Comparison of ENCODE assay signal across 24 cellular contexts in the genomic region with DNA sequence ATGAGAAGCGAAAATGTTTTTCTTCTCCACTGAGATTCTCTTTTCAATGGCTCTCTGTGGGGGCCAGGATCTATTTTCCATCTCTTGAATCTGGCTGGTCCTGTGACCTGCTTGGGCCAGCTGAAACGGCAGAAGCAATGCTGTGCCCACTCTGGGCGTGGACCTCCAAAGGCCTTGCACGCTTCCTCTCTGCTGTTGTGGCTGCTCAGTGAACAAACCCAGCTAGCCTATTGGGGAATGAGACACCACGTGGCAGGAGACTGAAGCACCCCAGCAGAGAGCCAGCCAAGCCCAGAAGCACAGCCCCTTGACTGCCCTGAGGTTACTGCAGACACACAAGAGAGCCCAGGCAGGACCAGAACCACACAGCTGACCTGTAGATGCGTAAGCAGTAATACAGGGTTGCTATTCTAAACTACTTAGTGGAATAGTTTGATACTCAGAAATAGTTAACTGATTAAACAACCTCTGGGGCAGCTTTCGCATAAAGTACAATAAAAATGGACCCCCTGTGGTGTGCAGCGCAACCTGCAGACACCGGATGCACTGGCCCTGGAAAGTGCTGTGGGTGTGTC.
DNase-seq lines count a peak whose midpoint lies in the region; ATAC-seq lines count a peak whose summit lies in the region.
"Had no signal": no experiment of that assay in that cellular context is flagged by ENCODE, and none has a peak within 500 bp of the region (broad histone marks: within the 10 kb centered on the region; RNA-seq: fewer than 3 reads in every experiment).

No MANE protein-coding gene starts in this region.

- H3K27me3 ChIP-seq in mesendoderm (ENCODE audit: insufficient read depth, low read length, poor library complexity): no peaks in the 10 kb centered on the region
- no peaks in the 10 kb centered on the region for H3K27me3 ChIP-seq in naive thymus-derived CD4-positive, alpha-beta T cell (ENCODE audit: control insufficient read depth in 2 of 2, insufficient read depth in 2 of 2, low read length in 2 of 2)
- no peaks in the 10 kb centered on the region for H3K27me3 ChIP-seq in trophoblast cell (ENCODE audit: insufficient read depth, low read length)
- H3K27me3 ChIP-seq: cardiac muscle cell, transverse colon had no signal

- H3K9me3 Mint-ChIP-seq in naive thymus-derived CD4-positive, alpha-beta T cell: peaks cover 0 to 12% (median 4%) of the 10 kb centered on the region in 11 donors
- H3K9me3 Mint-ChIP-seq in activated T-cell treated with anti-CD3 and anti-CD28 coated beads, Interleukin-2, amount 50 U/mL, for 72 hours: no peaks in the 10 kb centered on the region

- H2BK120ac ChIP-seq in mesendoderm (ENCODE audit: low read depth, low read length) (no peak overlapping the region), trophoblast cell (ENCODE audit: insufficient read depth, low read length, poor library complexity) (no peak overlapping the region)

- H3K27me3 Mint-ChIP-seq in naive thymus-derived CD4-positive, alpha-beta T cell: peaks cover 5 to 43% (median 15%) of the 10 kb centered on the region in 5 donors
- H3K27me3 Mint-ChIP-seq in activated T-cell treated with anti-CD3 and anti-CD28 coated beads, Interleukin-2, amount 50 U/mL, for 72 hours (ENCODE audit: low read depth): peaks cover 11% of the 10 kb centered on the region

- H4K8ac ChIP-seq in mesendoderm (ENCODE audit: low read depth, low read length) (no peak overlapping the region), trophoblast cell (ENCODE audit: low read depth, low read length) (no peak overlapping the region)

- H3K4me1 ChIP-seq in mesendoderm (ENCODE audit: control insufficient read depth, low read depth, low read length): no peaks in the 10 kb centered on the region
- no peaks in the 10 kb centered on the region for H3K4me1 ChIP-seq in naive thymus-derived CD4-positive, alpha-beta T cell (ENCODE audit: control insufficient read depth in 2 of 2, insufficient read depth in 2 of 2, low read length in 2 of 2)
- no peaks in the 10 kb centered on the region for H3K4me1 ChIP-seq in trophoblast cell (ENCODE audit: control insufficient read depth in 1 of 2, insufficient read depth in 2 of 2, low read length in 2 of 2)
- H3K4me1 ChIP-seq: psoas muscle had no signal

- no peak overlapping the region for H4K5ac ChIP-seq in mesendoderm (ENCODE audit: low read length)

- ATAC-seq in naive thymus-derived CD4-positive, alpha-beta T cell: no peak
- no peak for ATAC-seq in activated T-cell treated with anti-CD3 and anti-CD28 coated beads, Interleukin-2, amount 50 U/mL, for 72 hours (replicated peaks in 1 of 2)
- ATAC-seq: naive thymus-derived CD8-positive, alpha-beta T cell; psoas muscle; stimulated activated naive CD8-positive, alpha-beta T cell treated with anti-CD3 and anti-CD28 coated beads, Interleukin-15, amount 100 ng/mL, for 72 hours had no signal

- H3K4me2 ChIP-seq in mesendoderm (ENCODE audit: low read length) (no peak overlapping the region), trophoblast cell (ENCODE audit: low read length) (no peak overlapping the region)

- H3K9ac ChIP-seq in mesendoderm (ENCODE audit: low read length): no peak overlapping the region
- H3K9ac ChIP-seq in trophoblast cell (ENCODE audit: low read length): no peak overlapping the region

- H3K36me3 Mint-ChIP-seq in naive thymus-derived CD4-positive, alpha-beta T cell: peaks cover 0 to 1% (median 0%) of the 10 kb centered on the region in 5 donors
- no peaks in the 10 kb centered on the region for H3K36me3 Mint-ChIP-seq in activated T-cell treated with anti-CD3 and anti-CD28 coated beads, Interleukin-2, amount 50 U/mL, for 72 hours (ENCODE audit: insufficient read depth in 2 of 2)
- H3K36me3 Mint-ChIP-seq: activated CD4-positive, alpha-beta memory T cell treated with anti-CD3 and anti-CD28 coated beads for 36 hours had no signal

- no peak overlapping the region for H2BK15ac ChIP-seq in mesendoderm (replicated peaks; ENCODE audit: low read depth)

- H3K27ac Mint-ChIP-seq in naive thymus-derived CD4-positive, alpha-beta T cell: no peak overlapping the region
- H3K27ac Mint-ChIP-seq in activated T-cell treated with anti-CD3 and anti-CD28 coated beads, Interleukin-2, amount 50 U/mL, for 72 hours: no peak overlapping the region
- H3K27ac Mint-ChIP-seq: activated B cell treated with CpG ODN at 0.5 μM for 24 hours; activated CD4-positive, alpha-beta memory T cell treated with anti-CD3 and anti-CD28 coated beads for 36 hours; naive thymus-derived CD8-positive, alpha-beta T cell; stimulated activated naive CD8-positive, alpha-beta T cell treated with anti-CD3 and anti-CD28 coated beads, Interleukin-15, amount 100 ng/mL, for 72 hours had no signal

- WGBS in mesendoderm (ENCODE audit: extremely low coverage, insufficient coverage, low lambda C conversion rate): no CpG with 5 or more reads among the region's 9 CpGs
- WGBS in trophoblast cell (ENCODE audit: extremely low coverage, insufficient coverage, insufficient read length): no CpG with 5 or more reads among the region's 9 CpGs

- H3K4me1 Mint-ChIP-seq in naive thymus-derived CD4-positive, alpha-beta T cell: no peaks in the 10 kb centered on the region
- H3K4me1 Mint-ChIP-seq in activated T-cell treated with anti-CD3 and anti-CD28 coated beads, Interleukin-2, amount 50 U/mL, for 72 hours (ENCODE audit: low read depth): no peaks in the 10 kb centered on the region
- H3K4me1 Mint-ChIP-seq: activated B cell treated with CpG ODN at 0.5 μM for 24 hours; naive thymus-derived CD8-positive, alpha-beta T cell; stimulated activated naive CD8-positive, alpha-beta T cell treated with anti-CD3 and anti-CD28 coated beads, Interleukin-15, amount 100 ng/mL, for 72 hours had no signal

- no peak overlapping the region for H4K91ac ChIP-seq in trophoblast cell (ENCODE audit: low read depth, low read length)

- H3K4me3 ChIP-seq in mesendoderm (ENCODE audit: low read length) (no peak overlapping the region), trophoblast cell (ENCODE audit: low read depth, low read length) (no peak overlapping the region)
- no peak overlapping the region for H3K4me3 ChIP-seq in naive thymus-derived CD4-positive, alpha-beta T cell (ENCODE audit: low read length)
- H3K4me3 ChIP-seq: cardiac muscle cell, psoas muscle, SK-N-MC, transverse colon had no signal

- H2AK5ac ChIP-seq in mesendoderm (ENCODE audit: low read length): no peak overlapping the region
- H2AK5ac ChIP-seq in trophoblast cell (ENCODE audit: low read length): no peak overlapping the region

- POLR2A ChIA-PET in naive thymus-derived CD4-positive, alpha-beta T cell (lab: Charles Lee): no interaction called here

- H3K36me3 ChIP-seq in mesendoderm (ENCODE audit: control insufficient read depth, insufficient read depth, low read length): no peaks in the 10 kb centered on the region
- H3K36me3 ChIP-seq in naive thymus-derived CD4-positive, alpha-beta T cell (ENCODE audit: control insufficient read depth in 2 of 3, insufficient read depth in 3 of 3, low read length in 3 of 3): no peaks in the 10 kb centered on the region
- no peaks in the 10 kb centered on the region for H3K36me3 ChIP-seq in trophoblast cell (ENCODE audit: control insufficient read depth in 1 of 2, insufficient read depth in 2 of 2, low read length in 2 of 2)
- H3K36me3 ChIP-seq: cardiac muscle cell, transverse colon had no signal

- DNase-seq in DMS153 treated with DMSO at 0.1 percent for 48 hours (lab: John Stamatoyannopoulos, UW; ENCODE audit: unreplicated experiment) (peak; percentile 14), DMS153 (lab: John Stamatoyannopoulos, UW) (no peak), cerebellum (ENCODE audit: low spot score) (peak; percentile 5), mesendoderm (peak; percentile 20), GM19238 (ENCODE audit: insufficient read length, low spot score) (no peak), trophoblast cell (no peak)
- no peak for DNase-seq in naive thymus-derived CD4-positive, alpha-beta T cell
- DNase-seq in activated T-cell treated with anti-CD3 and anti-CD28 coated beads, Interleukin-2, amount 50 U/mL, for 72 hours: no peak
- DNase-seq: activated B cell treated with CpG ODN at 0.5 μM for 24 hours; activated CD4-positive, alpha-beta memory T cell treated with anti-CD3 and anti-CD28 coated beads for 36 hours; activated T-cell treated with anti-CD3 and anti-CD28 coated beads for 4 hours; dermis blood vessel endothelial cell; foreskin fibroblast; naive thymus-derived CD8-positive, alpha-beta T cell; NCI-H1436 treated with DMSO at 0.1 percent for 48 hours; NCI-H226; psoas muscle; small intestine; stimulated activated CD4-positive, alpha-beta T cell treated with anti-CD3 and anti-CD28 coated beads, Interleukin-4, amount 100 ng/mL, for 24 hours; stimulated activated naive CD8-positive, alpha-beta T cell treated with anti-CD3 and anti-CD28 coated beads, Interleukin-15, amount 100 ng/mL, for 72 hours; transverse colon had no signal

- no peaks in the 10 kb centered on the region for H3K79me1 ChIP-seq in mesendoderm (ENCODE audit: low read length)
- no peaks in the 10 kb centered on the region for H3K79me1 ChIP-seq in trophoblast cell (ENCODE audit: low read length)

- H3K4me3 Mint-ChIP-seq in naive thymus-derived CD4-positive, alpha-beta T cell: no peak overlapping the region
- no peak overlapping the region for H3K4me3 Mint-ChIP-seq in activated T-cell treated with anti-CD3 and anti-CD28 coated beads, Interleukin-2, amount 50 U/mL, for 72 hours
- H3K4me3 Mint-ChIP-seq: activated B cell treated with CpG ODN at 0.5 μM for 24 hours; activated CD4-positive, alpha-beta memory T cell treated with anti-CD3 and anti-CD28 coated beads for 36 hours; naive thymus-derived CD8-positive, alpha-beta T cell; stimulated activated naive CD8-positive, alpha-beta T cell treated with anti-CD3 and anti-CD28 coated beads, Interleukin-15, amount 100 ng/mL, for 72 hours had no signal

- intact Hi-C loops in naive thymus-derived CD4-positive, alpha-beta T cell (cut with micrococcal nuclease): no loop called here

- CTCF ChIA-PET in naive thymus-derived CD4-positive, alpha-beta T cell (lab: Charles Lee): no interaction called here

- H2BK5ac ChIP-seq in mesendoderm (ENCODE audit: low read length) (no peak overlapping the region), trophoblast cell (ENCODE audit: low read depth, low read length, poor library complexity) (no peak overlapping the region)

- H3K4ac ChIP-seq in mesendoderm (ENCODE audit: low read depth, low read length) (no peak overlapping the region), trophoblast cell (ENCODE audit: low read depth, low read length) (no peak overlapping the region)

- no peak overlapping the region for H3K14ac ChIP-seq in trophoblast cell (ENCODE audit: low read length)

- no peak overlapping the region for H4K12ac ChIP-seq in trophoblast cell (ENCODE audit: low read depth, low read length)

- H2AFZ ChIP-seq in trophoblast cell (ENCODE audit: insufficient read depth, low read length, poor library complexity): no peak overlapping the region

- no peaks in the 10 kb centered on the region for H3K9me3 ChIP-seq in naive thymus-derived CD4-positive, alpha-beta T cell (ENCODE audit: control insufficient read depth in 2 of 3, low read length in 3 of 3)
- H3K9me3 ChIP-seq in trophoblast cell (ENCODE audit: insufficient read depth, low read depth, low read length): peaks cover under 1% of the 10 kb centered on the region

- no peak overlapping the region for H3K56ac ChIP-seq in mesendoderm (ENCODE audit: low read length)

- H3K27ac ChIP-seq in mesendoderm (ENCODE audit: low read depth, low read length) (no peak overlapping the region), trophoblast cell (ENCODE audit: low read depth, low read length) (no peak overlapping the region)
- H3K27ac ChIP-seq in naive thymus-derived CD4-positive, alpha-beta T cell (ENCODE audit: low read depth, low read length): no peak overlapping the region
- H3K27ac ChIP-seq: 22Rv1, cardiac muscle cell, psoas muscle, SK-N-MC, transverse colon had no signal

- no peak overlapping the region for H2BK12ac ChIP-seq in trophoblast cell (ENCODE audit: low read length)

- H3K18ac ChIP-seq in mesendoderm (ENCODE audit: low read length) (no peak overlapping the region), trophoblast cell (ENCODE audit: low read length) (no peak overlapping the region)

- H3K79me2 ChIP-seq in mesendoderm (ENCODE audit: control insufficient read depth, insufficient read depth, low read length): no peaks in the 10 kb centered on the region
- H3K79me2 ChIP-seq in trophoblast cell (ENCODE audit: control insufficient read depth, insufficient read depth, low read length, poor library complexity): no peaks in the 10 kb centered on the region

- H3K23ac ChIP-seq in mesendoderm (ENCODE audit: low read length) (no peak overlapping the region), trophoblast cell (ENCODE audit: low read length) (no peak overlapping the region)

Comparison
In these comparisons a context has a peak if more than half of its experiments do, and no peak if none do; other contexts are left out.
1. DNase-seq: peak in DMS153 treated with DMSO at 0.1 percent for 48 hours (single experiment), cerebellum (single experiment) and mesendoderm (single experiment); none in DMS153 (single experiment), naive thymus-derived CD4-positive, alpha-beta T cell (0 of 9), GM19238 (single experiment), trophoblast cell (0 of 2) and activated T-cell treated with anti-CD3 and anti-CD28 coated beads, Interleukin-2, amount 50 U/mL, for 72 hours (0 of 2).